In genomic region chr1:160205242-160205973, GRCh38 we compare ENCODE assay signal across 1 cellular context.
TF ChIP-seq lines count a peak whose summit lies in the region.

TSS of gene PEA15 (plus strand) at chr1:160205384. CDS start at chr1:160211545, 6,161 bp downstream.

TF ChIP-seq in IMR-90, 13 proteins besides CTCF, POLR2A, EP300 and RAD21 (continued from another document):
- TF ChIP-seq RCOR1 (IDR thresholded peaks at IDR 0.05; ENCODE audit: insufficient replicate concordance, low read length), result no peak
